Comparison of ENCODE assay signal across 1 cellular context in genomic region chr2:143936758-143937562, GRCh38.
TF ChIP-seq lines count a peak whose summit lies in the region.

No MANE protein-coding gene starts in this region.

TF ChIP-seq in H1, 55 proteins besides CTCF, POLR2A, EP300 and RAD21 (continued from another document):
- peak; percentile 80 for TF ChIP-seq MAX (IDR thresholded peaks at IDR 0.05)
- TF ChIP-seq KDM1A (IDR thresholded peaks at IDR 0.05; ENCODE audit: borderline replicate concordance, low read length): no peak
- TF ChIP-seq E2F6 (IDR thresholded peaks at IDR 0.05): peak; percentile 95
- no peak for TF ChIP-seq USF2 (IDR thresholded peaks at IDR 0.05; ENCODE audit: low read length)
- TF ChIP-seq KDM4A (IDR thresholded peaks at IDR 0.05; ENCODE audit: low read depth, low read length, severe bottlenecking): peak; percentile 99
- TF ChIP-seq ASH2L (IDR thresholded peaks at IDR 0.05; ENCODE audit: low read length): peak; percentile 96
- peak; percentile 84 for TF ChIP-seq EZH2 (IDR thresholded peaks at IDR 0.05; ENCODE audit: low read depth, low read length, severe bottlenecking)
